16 cellular contexts compared by ENCODE assay signal in the genomic region with DNA sequence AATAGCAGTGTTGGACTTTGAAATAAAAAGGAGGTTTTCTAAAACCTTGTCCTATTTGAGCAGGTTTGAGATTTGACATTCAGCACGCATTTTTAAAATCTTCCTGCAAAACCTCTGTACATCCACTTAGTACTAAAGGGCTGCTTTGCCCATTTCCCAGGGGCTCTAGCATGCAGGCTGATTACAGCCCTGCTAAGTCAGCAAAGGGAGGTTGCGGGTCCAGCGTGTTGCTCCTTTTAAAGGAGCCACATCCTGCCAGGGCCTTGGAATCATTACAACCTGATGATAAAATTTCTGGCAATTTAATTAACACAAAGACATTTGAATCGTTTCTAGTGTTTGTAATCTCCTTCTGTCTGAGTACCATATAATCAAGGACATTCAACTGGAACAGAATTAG.
A peak's percentile ranks its signal among the peaks of the same experiment; 100 is the strongest.
DNase-seq lines count a peak whose midpoint lies in the region; ATAC-seq and TF ChIP-seq lines count a peak whose summit lies in the region.
"Had no signal": no experiment of that assay in that cellular context is flagged by ENCODE, and none has a peak within 500 bp of the region (broad histone marks: within the 10 kb centered on the region; RNA-seq: fewer than 3 reads in every experiment).

No MANE protein-coding gene starts in this region.

- no peak overlapping the region for H3K27ac ChIP-seq in neural progenitor cell

- ATAC-seq in GM19452 (IDR thresholded peaks at IDR 0.05; ENCODE audit: unreplicated experiment) (no peak), GM21737 (IDR thresholded peaks at IDR 0.05; ENCODE audit: unreplicated experiment) (no peak)

- CTCF ChIA-PET in GM10248 (lab: Yijun Ruan, JAX) = no interaction called here

- H3K4me1 Mint-ChIP-seq in neural progenitor cell = peaks cover 15% of the 10 kb centered on the region

- no peaks in the 10 kb centered on the region for H3K9me3 ChIP-seq in neural progenitor cell (ENCODE audit: low read depth)

- no peaks in the 10 kb centered on the region for H3F3A ChIP-seq in neural progenitor cell (ENCODE audit: low read depth)

- TF ChIP-seq CTCF in neural progenitor cell (IDR thresholded peaks at IDR 0.05) (no peak), GM10248 (IDR thresholded peaks at IDR 0.05; ENCODE audit: control extremely low read depth, extremely low read depth, low read depth, missing control alignments) (no peak)

- no peaks in the 10 kb centered on the region for H3K79me2 ChIP-seq in neural progenitor cell (ENCODE audit: low read depth)

- H3K9me3 Mint-ChIP-seq in neural progenitor cell = no peaks in the 10 kb centered on the region

- H2AFZ ChIP-seq in neural progenitor cell (replicated peaks) = peak overlapping the region; percentile 23

- no peaks in the 10 kb centered on the region for H3K36me3 Mint-ChIP-seq in neural progenitor cell

- H3K9ac ChIP-seq in neural progenitor cell = no peak overlapping the region

- H3K27me3 Mint-ChIP-seq in neural progenitor cell (ENCODE audit: insufficient read depth, low read depth) = no peaks in the 10 kb centered on the region

- no peaks in the 10 kb centered on the region for H4K20me1 ChIP-seq in neural progenitor cell (ENCODE audit: low read depth)

- H3K4me3 Mint-ChIP-seq in neural progenitor cell = no peak overlapping the region

- H3K27ac Mint-ChIP-seq in neural progenitor cell = peak overlapping the region; percentile 33

- H3K4me2 ChIP-seq in neural progenitor cell = no peak overlapping the region

- H3K4me1 ChIP-seq in neural progenitor cell = peaks cover 4% of the 10 kb centered on the region

- POLR2A ChIA-PET in GM10248 (lab: Yijun Ruan, JAX) = no interaction called here

- DNase-seq in NCI-H146 (lab: John Stamatoyannopoulos, UW) = peak; percentile 14
- DNase-seq in NCI-H146 treated with DMSO at 0.1 percent for 48 hours (lab: John Stamatoyannopoulos, UW; ENCODE audit: unreplicated experiment) = no peak
- peak; percentile 16 for DNase-seq in DMS79 treated with DMSO at 0.1 percent for 48 hours (lab: John Stamatoyannopoulos, UW)
- DNase-seq in NCI-H524 treated with DMSO at 0.1 percent for 48 hours (lab: John Stamatoyannopoulos, UW) = peak; percentile 9
- no peak for DNase-seq in neural progenitor cell (ENCODE audit: low spot score)
- DNase-seq in GM10248 (ENCODE audit: extremely low spot score) = no peak
- DNase-seq: C1 segment of cervical spinal cord, DMS153, H7, Kasumi-1, NCI-H187 treated with DMSO at 0.1 percent for 48 hours, NCI-H345, NCI-H82, SW 1271 had no signal

- no peaks in the 10 kb centered on the region for H3K36me3 ChIP-seq in neural progenitor cell

- H3K4me3 ChIP-seq in neural progenitor cell = no peak overlapping the region

- H3K27me3 ChIP-seq in neural progenitor cell = no peaks in the 10 kb centered on the region

Comparison
In these comparisons a context has a peak if more than half of its experiments do, and no peak if none do; other contexts are left out.
1. DNase-seq: peak in NCI-H146 (single experiment), DMS79 treated with DMSO at 0.1 percent for 48 hours (single experiment) and NCI-H524 treated with DMSO at 0.1 percent for 48 hours (single experiment); none in NCI-H146 treated with DMSO at 0.1 percent for 48 hours (single experiment), neural progenitor cell (single experiment) and GM10248 (single experiment).